Comparison of ENCODE assay signal across 1 cellular context in the genomic region with DNA sequence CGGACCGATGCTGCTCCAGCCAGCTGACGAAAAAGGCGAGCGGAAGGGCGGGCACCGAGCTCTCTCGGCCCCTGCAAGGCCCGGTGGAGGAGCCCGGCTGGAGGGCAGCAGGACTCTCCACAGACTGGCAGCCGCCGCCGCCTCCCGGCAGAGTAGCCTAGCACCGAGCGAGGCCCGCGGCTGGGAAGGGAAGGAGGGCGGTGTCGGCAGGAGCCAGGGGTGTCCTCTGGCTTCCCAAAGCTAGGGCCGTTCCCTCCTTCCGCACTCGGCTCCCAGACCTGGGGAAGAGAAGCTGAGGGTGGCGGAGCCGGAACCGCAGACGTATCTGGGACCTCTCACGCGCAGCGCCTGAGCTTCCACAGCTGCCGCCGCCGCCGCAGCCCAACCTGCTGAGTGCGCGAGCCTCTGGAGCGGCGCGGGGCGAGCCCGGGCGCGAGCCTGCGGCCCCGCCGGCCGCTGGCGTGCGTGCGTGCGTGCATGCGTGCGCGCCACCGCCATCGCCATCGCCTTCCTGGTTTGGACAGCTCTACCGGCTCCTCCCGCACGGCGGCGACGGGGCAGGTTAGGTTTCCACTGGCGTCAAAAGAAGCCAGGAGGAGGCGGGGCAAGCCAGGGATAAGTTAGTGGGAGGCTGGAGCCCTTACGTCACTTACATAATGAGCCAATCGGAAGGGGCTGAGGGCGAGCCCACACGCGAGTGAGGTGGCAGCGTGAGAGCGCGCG.
A peak's percentile ranks its signal among the peaks of the same experiment; 100 is the strongest.
TF ChIP-seq lines count a peak whose summit lies in the region.

Gene RAB6A, minus strand, starts transcription at position 395 of the 723 bp plus-strand sequence. CDS start 439 bp downstream, outside the sequence.

TF ChIP-seq in SK-N-SH, 30 proteins besides CTCF, POLR2A, EP300 and RAD21 (continued from another document):
- TF ChIP-seq REST (IDR thresholded peaks at IDR 0.05; ENCODE audit: low read depth, low read length) (no peak; the same call in 1 of the 2 replicates), MXI1 (IDR thresholded peaks at IDR 0.05; ENCODE audit: low read depth, low read length) (peak; percentile 82), YY1 (IDR thresholded peaks at IDR 0.05; ENCODE audit: low read depth) (no peak), GABPA (IDR thresholded peaks at IDR 0.05; ENCODE audit: low read depth) (peak; percentile 43), RXRA (IDR thresholded peaks at IDR 0.05; ENCODE audit: borderline replicate concordance, low read depth) (no peak), RFX5 (IDR thresholded peaks at IDR 0.05; ENCODE audit: low read length) (peak; percentile 89), RCOR1 (IDR thresholded peaks at IDR 0.05; ENCODE audit: low read length) (no peak), NRF1 (IDR thresholded peaks at IDR 0.05; ENCODE audit: low read depth, low read length) (peak; percentile 69; the same call in 1 of the 2 replicates), TEAD4 (IDR thresholded peaks at IDR 0.05; ENCODE audit: borderline replicate concordance, insufficient read depth) (no peak), TCF12 (IDR thresholded peaks at IDR 0.05) (no peak), SMC3 (IDR thresholded peaks at IDR 0.05; ENCODE audit: low read depth, low read length) (peak; percentile 15; the same call in 1 of the 2 replicates), FOXJ3 (CRISPR knock-in tag; IDR thresholded peaks at IDR 0.05) (no peak)
- TF ChIP-seq, protein P1, sequence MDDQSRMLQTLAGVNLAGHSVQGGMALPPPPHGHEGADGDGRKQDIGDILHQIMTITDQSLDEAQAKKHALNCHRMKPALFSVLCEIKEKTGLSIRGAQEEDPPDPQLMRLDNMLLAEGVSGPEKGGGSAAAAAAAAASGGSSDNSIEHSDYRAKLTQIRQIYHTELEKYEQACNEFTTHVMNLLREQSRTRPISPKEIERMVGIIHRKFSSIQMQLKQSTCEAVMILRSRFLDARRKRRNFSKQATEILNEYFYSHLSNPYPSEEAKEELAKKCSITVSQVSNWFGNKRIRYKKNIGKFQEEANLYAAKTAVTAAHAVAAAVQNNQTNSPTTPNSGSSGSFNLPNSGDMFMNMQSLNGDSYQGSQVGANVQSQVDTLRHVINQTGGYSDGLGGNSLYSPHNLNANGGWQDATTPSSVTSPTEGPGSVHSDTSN (IDR thresholded peaks at IDR 0.05): peak; percentile 44; the same call in 1 of the 2 replicates
- TF ChIP-seq, protein P2, sequence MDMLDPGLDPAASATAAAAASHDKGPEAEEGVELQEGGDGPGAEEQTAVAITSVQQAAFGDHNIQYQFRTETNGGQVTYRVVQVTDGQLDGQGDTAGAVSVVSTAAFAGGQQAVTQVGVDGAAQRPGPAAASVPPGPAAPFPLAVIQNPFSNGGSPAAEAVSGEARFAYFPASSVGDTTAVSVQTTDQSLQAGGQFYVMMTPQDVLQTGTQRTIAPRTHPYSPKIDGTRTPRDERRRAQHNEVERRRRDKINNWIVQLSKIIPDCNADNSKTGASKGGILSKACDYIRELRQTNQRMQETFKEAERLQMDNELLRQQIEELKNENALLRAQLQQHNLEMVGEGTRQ (IDR thresholded peaks at IDR 0.05; ENCODE audit: borderline replicate concordance, low read depth, low read length): no peak
